19 cellular contexts compared by ENCODE assay signal in genomic region chr22:30381250-30381649, GRCh38.
"Had no signal": no experiment of that assay in that cellular context is flagged by ENCODE, and none has a peak within 500 bp of the region (broad histone marks: within the 10 kb centered on the region; RNA-seq: fewer than 3 reads in every experiment).

No MANE protein-coding gene starts in this region.

- H3K9me3 ChIP-seq: esophagus muscularis mucosa, prostate gland, uterus had no signal

- H3K36me3 ChIP-seq: prostate gland, uterus had no signal

- H2AFZ ChIP-seq: hepatocyte had no signal

- H3K79me2 ChIP-seq: hepatocyte had no signal

- H3K4me1 ChIP-seq: prostate gland had no signal

- H3K27ac ChIP-seq: coronary artery, esophagus muscularis mucosa, hepatocyte, prostate gland, skin epidermis, uterus had no signal

- H3K4me3 ChIP-seq: coronary artery, esophagus muscularis mucosa, hepatocyte, lung, prostate gland, skin epidermis, uterus had no signal

- H3K27ac Mint-ChIP-seq: activated naive CD8-positive, alpha-beta T cell; activated T-helper 1 cell treated with anti-CD3 and anti-CD28 coated beads, Interleukin-12 subunit alpha, Interleukin-12 subunit beta, Interleukin-2, Interleukin-4 antibody, amounts not matched to agents 30 ng/mL and 10 ng/mL and 1 ng/mL, durations not matched to agents 14 hours and 24 hours and 36 hours; brain; mesothelial cell of epicardium; nephron progenitor cell had no signal

- ATAC-seq: activated CD4-positive, CD25-positive, alpha-beta regulatory T cell treated with anti-CD3 and anti-CD28 coated beads, Interleukin-2, amount 50 U/mL, for 24 hours; right cardiac atrium had no signal

- DNase-seq: effector CD4-positive, alpha-beta T cell; islet precursor cell; nephron progenitor cell; stimulated activated CD4-positive, alpha-beta T cell treated with anti-CD3 and anti-CD28 coated beads, Interleukin-15, amount 100 ng/mL, for 24 hours; stimulated activated CD4-positive, alpha-beta T cell treated with anti-CD3 and anti-CD28 coated beads, Interleukin-4, amount 100 ng/mL, for 4 hours; uterus had no signal

- H3K4me3 Mint-ChIP-seq: activated naive CD8-positive, alpha-beta T cell; activated T-helper 1 cell treated with anti-CD3 and anti-CD28 coated beads, Interleukin-12 subunit alpha, Interleukin-12 subunit beta, Interleukin-2, Interleukin-4 antibody, amounts not matched to agents 30 ng/mL and 10 ng/mL and 1 ng/mL, durations not matched to agents 14 hours and 24 hours and 36 hours; brain; central memory CD8-positive, alpha-beta T cell; mesothelial cell of epicardium; nephron progenitor cell had no signal

- H3K9me3 Mint-ChIP-seq: activated T-helper 1 cell treated with anti-CD3 and anti-CD28 coated beads, Interleukin-12 subunit alpha, Interleukin-12 subunit beta, Interleukin-2, Interleukin-4 antibody, amounts not matched to agents 30 ng/mL and 10 ng/mL and 1 ng/mL, durations not matched to agents 14 hours and 24 hours and 36 hours; brain; central memory CD8-positive, alpha-beta T cell; mesothelial cell of epicardium; nephron progenitor cell had no signal

- H3K4me2 ChIP-seq: hepatocyte had no signal

- H3K27me3 Mint-ChIP-seq: activated naive CD8-positive, alpha-beta T cell; brain; central memory CD8-positive, alpha-beta T cell had no signal
